In genomic region chr13:66138172-66138811, GRCh38 we compare ENCODE assay signal across 11 cellular contexts.
DNase-seq lines count a peak whose midpoint lies in the region; ATAC-seq and TF ChIP-seq lines count a peak whose summit lies in the region.
"Had no signal": no experiment of that assay in that cellular context is flagged by ENCODE, and none has a peak within 500 bp of the region (broad histone marks: within the 10 kb centered on the region; RNA-seq: fewer than 3 reads in every experiment).

No MANE protein-coding gene starts in this region.

- TF ChIP-seq CTCF in WERI-Rb-1 (IDR thresholded peaks at IDR 0.05; ENCODE audit: low read depth, low read length), result no peak

- no peaks in the 10 kb centered on the region for H3K27me3 Mint-ChIP-seq in activated CD4-positive, alpha-beta T cell treated with anti-CD3 and anti-CD28 coated beads, Interleukin-2, amount 10 ng/mL, durations not matched to agents 7 days and 5 days

- no peaks in the 10 kb centered on the region for H3K36me3 ChIP-seq in WERI-Rb-1

- no peaks in the 10 kb centered on the region for H3K9me3 ChIP-seq in WERI-Rb-1 (ENCODE audit: severe bottlenecking)

- H3K4me3 ChIP-seq in WERI-Rb-1 (ENCODE audit: low read depth, low read length), result no peak overlapping the region
- H3K4me3 ChIP-seq: lung had no signal

- H3K4me1 Mint-ChIP-seq in activated CD4-positive, alpha-beta T cell treated with anti-CD3 and anti-CD28 coated beads, Interleukin-2, amount 10 ng/mL, durations not matched to agents 7 days and 5 days, result no peaks in the 10 kb centered on the region

- ATAC-seq in GM18858 (IDR thresholded peaks at IDR 0.05; ENCODE audit: unreplicated experiment), result peak; percentile 90
- peak; percentile 85 for ATAC-seq in GM21447 (IDR thresholded peaks at IDR 0.05; ENCODE audit: unreplicated experiment)
- peak; percentile 90 for ATAC-seq in HG03108 (IDR thresholded peaks at IDR 0.05; ENCODE audit: unreplicated experiment)

- H3K36me3 Mint-ChIP-seq in activated CD4-positive, alpha-beta T cell treated with anti-CD3 and anti-CD28 coated beads, Interleukin-2, amount 10 ng/mL, durations not matched to agents 7 days and 5 days (ENCODE audit: low read depth), result no peaks in the 10 kb centered on the region

- DNase-seq in RPMI8226 (peak; percentile 3), HuH-7 (ENCODE audit: low spot score) (no peak), NCI-H2107 treated with DMSO at 0.1 percent for 48 hours (lab: John Stamatoyannopoulos, UW; ENCODE audit: unreplicated experiment) (no peak), WERI-Rb-1 (no peak)
- DNase-seq in activated CD4-positive, alpha-beta T cell treated with anti-CD3 and anti-CD28 coated beads, Interleukin-2, amount 10 ng/mL, durations not matched to agents 7 days and 5 days, result no peak
- DNase-seq: DMS79; stimulated activated CD8-positive, alpha-beta memory T cell treated with anti-CD3 and anti-CD28 coated beads, Interleukin-4, amount 100 ng/mL, for 48 hours had no signal

- CTCF ChIA-PET in activated CD4-positive, alpha-beta T cell treated with anti-CD3 and anti-CD28 coated beads, Interleukin-2, amount 10 ng/mL, durations not matched to agents 7 days and 5 days (lab: Charles Lee), result no interaction called here

- no peak overlapping the region for H3K27ac Mint-ChIP-seq in activated CD4-positive, alpha-beta T cell treated with anti-CD3 and anti-CD28 coated beads, Interleukin-2, amount 10 ng/mL, durations not matched to agents 7 days and 5 days

- POLR2A ChIA-PET in activated CD4-positive, alpha-beta T cell treated with anti-CD3 and anti-CD28 coated beads, Interleukin-2, amount 10 ng/mL, durations not matched to agents 7 days and 5 days (lab: Charles Lee), result no interaction called here

- H3K27me3 ChIP-seq in WERI-Rb-1 (ENCODE audit: insufficient read depth, low read depth, severe bottlenecking), result no peaks in the 10 kb centered on the region

- no peak overlapping the region for H3K27ac ChIP-seq in WERI-Rb-1

- no peaks in the 10 kb centered on the region for H3K9me3 Mint-ChIP-seq in activated CD4-positive, alpha-beta T cell treated with anti-CD3 and anti-CD28 coated beads, Interleukin-2, amount 10 ng/mL, durations not matched to agents 7 days and 5 days

- H3K4me3 Mint-ChIP-seq in activated CD4-positive, alpha-beta T cell treated with anti-CD3 and anti-CD28 coated beads, Interleukin-2, amount 10 ng/mL, durations not matched to agents 7 days and 5 days, result no peak overlapping the region
